ENCODE assay signal across 13 cellular contexts in the genomic region with DNA sequence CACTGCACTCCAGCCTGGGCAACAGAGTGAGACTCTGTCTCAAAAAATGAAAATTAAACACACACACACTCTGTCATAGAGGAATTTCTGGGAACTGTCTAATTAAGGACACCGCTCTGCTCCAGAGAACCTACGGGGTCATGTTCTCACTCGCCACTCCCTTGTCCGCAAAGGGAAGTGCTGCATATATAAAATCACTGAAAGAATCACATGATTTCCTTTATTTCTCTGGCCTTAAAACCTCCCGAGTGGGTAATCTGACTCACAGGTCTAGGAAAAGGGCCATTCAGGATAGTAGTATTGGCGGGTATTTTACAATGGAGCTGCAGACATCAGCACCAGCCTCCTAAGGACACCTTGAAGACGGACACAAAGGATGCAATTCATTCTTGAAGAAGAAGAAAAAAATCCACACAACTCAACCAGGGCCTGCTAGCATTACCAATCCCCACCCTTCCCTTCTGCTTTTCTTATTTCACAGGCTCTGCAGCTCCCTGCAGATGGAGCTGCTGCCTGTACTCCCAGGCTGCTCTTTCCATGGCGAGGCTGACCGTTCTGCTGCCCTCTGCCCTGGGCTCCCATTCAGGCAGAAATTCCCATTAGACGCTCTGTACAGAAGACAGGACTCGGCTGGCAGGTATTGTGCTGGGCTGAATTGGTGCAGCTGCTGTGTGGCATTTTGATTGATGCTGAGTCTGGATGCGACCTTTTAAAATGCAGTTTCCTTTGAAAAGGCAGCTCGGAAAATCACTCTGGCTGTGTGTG. TPM values are rescaled to one million over a fixed set of nuclear protein-coding genes. Genes with fewer than 3 reads are reported as not detected.
DNase-seq lines count a peak whose midpoint lies in the region; FAIRE-seq and TF ChIP-seq lines count a peak whose summit lies in the region.
"Had no signal": no experiment of that assay in that cellular context is flagged by ENCODE, and none has a peak within 500 bp of the region (broad histone marks: within the 10 kb centered on the region; RNA-seq: fewer than 3 reads in every experiment).

No MANE protein-coding gene starts in this region.

- peaks cover 7 to 13% of the 10 kb centered on the region in 2 experiments for H3K27me3 ChIP-seq in endothelial cell of umbilical vein (ENCODE audit: control insufficient read depth in 2 of 2, insufficient read depth in 2 of 2, low read length in 2 of 2)
- no peaks in the 10 kb centered on the region for H3K27me3 ChIP-seq in neural cell (ENCODE audit: insufficient read depth, low read depth, low read length)

- H3K79me2 ChIP-seq in endothelial cell of umbilical vein (ENCODE audit: control insufficient read depth, insufficient read depth, low read length) (no peaks in the 10 kb centered on the region), neural cell (replicated peaks; ENCODE audit: insufficient read depth, low read length) (no peaks in the 10 kb centered on the region)

- H3K36me3 ChIP-seq in endothelial cell of umbilical vein (ENCODE audit: control insufficient read depth in 2 of 2, extremely low read depth in 1 of 2, insufficient read depth in 2 of 2, low read length in 2 of 2), result no peaks in the 10 kb centered on the region
- H3K36me3 ChIP-seq in neural cell (ENCODE audit: insufficient read depth, low read length), result no peaks in the 10 kb centered on the region

- no peak overlapping the region for H2AFZ ChIP-seq in endothelial cell of umbilical vein (ENCODE audit: low read depth, low read length)
- peak overlapping the region; percentile 61 for H2AFZ ChIP-seq in neural cell (ENCODE audit: low read depth, low read length)

- FAIRE-seq in endothelial cell of umbilical vein (lab: Jason Lieb, UNC), result no peak
- FAIRE-seq: islet of Langerhans had no signal

- no peaks in the 10 kb centered on the region for H3K9me1 ChIP-seq in endothelial cell of umbilical vein (replicated peaks; ENCODE audit: control insufficient read depth, extremely low read depth, insufficient read depth, low read length)

- H4K20me1 ChIP-seq in endothelial cell of umbilical vein (replicated peaks; ENCODE audit: control insufficient read depth, extremely low read depth, insufficient read depth, low read length) (no peaks in the 10 kb centered on the region), neural cell (ENCODE audit: insufficient read depth) (no peaks in the 10 kb centered on the region)

- TF ChIP-seq EP300 in neural cell (conservative IDR thresholded peaks at IDR 0.05; ENCODE audit: poor library complexity, severe bottlenecking), result peak; percentile 75

- H3K9me2 ChIP-seq in neural cell (ENCODE audit: insufficient read depth, low read length), result no peaks in the 10 kb centered on the region

- no TSS peak for BruUV-seq in endothelial cell of umbilical vein (replicated peaks; lab: Mats Ljungman, UMichigan)

- peak; percentile 22 for DNase-seq in DMS153 (lab: John Stamatoyannopoulos, UW)
- peak; percentile 5 for DNase-seq in SHP77 treated with DMSO at 0.1 percent for 48 hours (lab: John Stamatoyannopoulos, UW)
- DNase-seq in endothelial cell of umbilical vein (ENCODE audit: low read depth, low spot score), result peak; percentile 62
- no peak for DNase-seq in activated CD4-positive, alpha-beta T cell treated with anti-CD3 and anti-CD28 coated beads for 1 hour
- DNase-seq in activated gamma-delta T cell (lab: John Stamatoyannopoulos, UW), result no peak
- no peak for DNase-seq in DMS 273 (lab: John Stamatoyannopoulos, UW; ENCODE audit: unreplicated experiment)
- no peak for DNase-seq in coronary artery (ENCODE audit: low spot score)
- DNase-seq: effector CD8-positive, alpha-beta T cell; NCI-H187; stimulated activated naive CD8-positive, alpha-beta T cell treated with anti-CD3 and anti-CD28 coated beads, Interleukin-15, Interleukin-2, amounts not matched to agents 100 U/mL and 50 U/mL, for 24 hours had no signal

- no peaks in the 10 kb centered on the region for H3K9me3 ChIP-seq in endothelial cell of umbilical vein (replicated peaks; ENCODE audit: control insufficient read depth, insufficient read depth, low read length)
- H3K9me3 ChIP-seq in neural cell (ENCODE audit: low read length), result no peaks in the 10 kb centered on the region

- H3K27ac ChIP-seq in endothelial cell of umbilical vein (ENCODE audit: insufficient read depth, low read depth, low read length) (no peak overlapping the region), neural cell (ENCODE audit: low read length) (peak overlapping the region; percentile 77), coronary artery (no peak overlapping the region)

- H3K4me3 ChIP-seq in endothelial cell of umbilical vein (replicated peaks in 1 of 3; ENCODE audit: insufficient read depth in 1 of 3, low read depth in 1 of 3, low read length in 3 of 3) (no peak overlapping the region), neural cell (ENCODE audit: low read length) (peak overlapping the region; percentile 56), coronary artery (no peak overlapping the region)
- H3K4me3 ChIP-seq: smooth muscle cell had no signal

- H3K9ac ChIP-seq in endothelial cell of umbilical vein (replicated peaks; ENCODE audit: extremely low read depth, insufficient read depth, low read length) (no peak overlapping the region), neural cell (ENCODE audit: low read length) (peak overlapping the region; percentile 63)

- intact Hi-C loops in endothelial cell of umbilical vein (cut with micrococcal nuclease), result loop anchor here (1.0 to 5.0 kb wide), 7 partner anchors 53 to 451 kb away; a partner anchor contains a TSS

- no peak for TF ChIP-seq CTCF in endothelial cell of umbilical vein (IDR thresholded peaks at IDR 0.05; ENCODE audit: extremely low read depth in 1 of 2, insufficient read depth in 1 of 2, low read depth in 1 of 2, low read length in 2 of 2)
- TF ChIP-seq CTCF in neural cell (IDR thresholded peaks at IDR 0.05; ENCODE audit: poor library complexity, severe bottlenecking), result peak; percentile 71
- TF ChIP-seq CTCF in coronary artery (IDR thresholded peaks at IDR 0.05), result no peak

- TF ChIP-seq POLR2A in endothelial cell of umbilical vein (IDR thresholded peaks at IDR 0.05; ENCODE audit: low read depth, low read length), result no peak

- dilution Hi-C loops in endothelial cell of umbilical vein (cut with MboI; ENCODE audit: extremely low pct_ligation_motif_present, low sequenced_read_pairs), result no loop called here

- peak; percentile 69 for TF ChIP-seq RAD21 in neural cell (conservative IDR thresholded peaks at IDR 0.05)

- H3K4me2 ChIP-seq in endothelial cell of umbilical vein (ENCODE audit: insufficient read depth, low read length) (no peak overlapping the region), neural cell (ENCODE audit: low read length) (peak overlapping the region; percentile 52)
- H3K4me2 ChIP-seq: smooth muscle cell had no signal

- H3F3A ChIP-seq in neural cell (ENCODE audit: insufficient read depth, low read length, poor library complexity, severe bottlenecking), result no peaks in the 10 kb centered on the region

- CTCF ChIA-PET in endothelial cell of umbilical vein (lab: Charles Lee), result interaction anchor here (1.1 to 4.1 kb wide), 20 partner anchors 9 to 296 kb away, joined by 3 to 31 read pairs (median 8); a partner anchor contains a TSS

- POLR2A ChIA-PET in endothelial cell of umbilical vein (lab: Charles Lee), result interaction anchor here (0.6 kb wide), 1 partner anchor 102 kb away, joined by 3 read pairs; no protein-coding TSS in a partner anchor

- no peaks in the 10 kb centered on the region for H3K4me1 ChIP-seq in endothelial cell of umbilical vein (ENCODE audit: control insufficient read depth, extremely low read depth, insufficient read depth, low read length)

TF ChIP-seq in endothelial cell of umbilical vein, 7 proteins besides CTCF, POLR2A, EP300 and RAD21:
- TF ChIP-seq POLR2AphosphoS5 (IDR thresholded peaks at IDR 0.05; ENCODE audit: insufficient read depth, low read depth, low read length) (no peak), GATA2 (IDR thresholded peaks at IDR 0.05; ENCODE audit: insufficient read depth, insufficient read length, low read depth, low read length) (no peak), EZH2 (IDR thresholded peaks at IDR 0.05; ENCODE audit: borderline replicate concordance, low read depth, low read length, severe bottlenecking) (no peak), JUN (IDR thresholded peaks at IDR 0.05; ENCODE audit: borderline replicate concordance, insufficient read depth, insufficient read length, low read depth) (no peak), MYC (IDR thresholded peaks at IDR 0.05; ENCODE audit: low read depth, low read length) (no peak), FOS (IDR thresholded peaks at IDR 0.05; ENCODE audit: borderline replicate concordance, insufficient read depth, low read length) (no peak)
- TF ChIP-seq, protein P1, sequence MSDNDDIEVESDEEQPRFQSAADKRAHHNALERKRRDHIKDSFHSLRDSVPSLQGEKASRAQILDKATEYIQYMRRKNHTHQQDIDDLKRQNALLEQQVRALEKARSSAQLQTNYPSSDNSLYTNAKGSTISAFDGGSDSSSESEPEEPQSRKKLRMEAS (IDR thresholded peaks at IDR 0.05; ENCODE audit: insufficient read depth, insufficient read length), result no peak

TF ChIP-seq in neural cell, 6 proteins besides CTCF, POLR2A, EP300 and RAD21 (continues in another document):
- peak; percentile 71 for TF ChIP-seq SMC3 (conservative IDR thresholded peaks at IDR 0.05; ENCODE audit: poor library complexity)
- TF ChIP-seq TAF1 (IDR thresholded peaks at IDR 0.05; ENCODE audit: low read depth), result no peak
- peak; percentile 53 for TF ChIP-seq POLR2AphosphoS5 (IDR thresholded peaks at IDR 0.05)
- no peak for TF ChIP-seq MXI1 (conservative IDR thresholded peaks at IDR 0.05; ENCODE audit: poor library complexity, severe bottlenecking)
- no peak for TF ChIP-seq EZH2 (IDR thresholded peaks at IDR 0.05; ENCODE audit: borderline replicate concordance, insufficient read depth, low read length, poor library complexity, severe bottlenecking)

RNA-seq across cellular contexts. Expression of a gene that starts 53.3 kb away (rescaled TPM):
- total RNA-seq in endothelial cell of umbilical vein, result 13.6 and 24.0 TPM in 2 replicates
- polyA plus RNA-seq in endothelial cell of umbilical vein (20.9 and 21.0 TPM in 2 replicates), neural cell (0.20 and 0.32 TPM in 2 replicates)
- 11.4 and 12.5 TPM in 2 replicates for polyA plus RNA-seq in endothelial cell of umbilical vein (2011; cell fraction: cytosol; rRNA removed)
- 4.9 and 6.5 TPM in 2 replicates for polyA plus RNA-seq in endothelial cell of umbilical vein (2011; cell fraction: nucleus; rRNA removed)
- 1.8 and 4.4 TPM in 2 replicates for polyA plus RNA-seq in endothelial cell of umbilical vein (2012)
- polyA minus RNA-seq in endothelial cell of umbilical vein (15.0 and 19.2 TPM in 2 replicates), neural cell (not detected in 2 replicates)
- not detected for polyA minus RNA-seq in endothelial cell of umbilical vein (2011; cell fraction: cytosol; rRNA and poly(A)+ RNA removed)
- polyA minus RNA-seq in endothelial cell of umbilical vein (2011; cell fraction: nucleus; rRNA and poly(A)+ RNA removed), result 7.9 and 8.0 TPM in 2 replicates

Comparison
In these comparisons a context has a peak if more than half of its experiments do, and no peak if none do; other contexts are left out.
1. DNase-seq: peak in DMS153 (single experiment), SHP77 treated with DMSO at 0.1 percent for 48 hours (single experiment) and endothelial cell of umbilical vein (single experiment); none in activated CD4-positive, alpha-beta T cell treated with anti-CD3 and anti-CD28 coated beads for 1 hour (single experiment), activated gamma-delta T cell (single experiment), DMS 273 (single experiment) and coronary artery (single experiment).